In the genomic region with DNA sequence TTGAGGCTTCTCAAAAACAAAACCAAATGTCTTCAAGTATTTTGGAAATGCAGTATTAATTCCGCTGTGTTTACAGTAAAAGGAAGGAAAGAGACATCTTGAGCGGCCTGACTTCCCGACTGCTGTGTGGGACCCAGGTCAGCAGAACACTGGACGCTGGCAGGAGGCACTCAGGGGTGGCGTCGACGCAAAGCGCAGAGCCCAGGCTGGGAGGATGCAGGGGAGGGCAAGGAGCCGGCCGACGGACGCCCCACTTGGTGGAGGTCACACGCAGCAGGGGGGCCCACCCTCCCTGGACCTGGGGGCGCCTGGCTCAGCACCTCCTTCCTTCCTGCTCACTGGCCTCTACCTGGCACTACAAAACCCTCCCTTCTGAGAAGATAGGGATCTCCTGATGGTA, we compare ENCODE assay signal across 18 cellular contexts. TPM values are rescaled to one million over a fixed set of nuclear protein-coding genes. Genes with fewer than 3 reads are reported as not detected.
A peak's percentile ranks its signal among the peaks of the same experiment; 100 is the strongest.
DNase-seq lines count a peak whose midpoint lies in the region; ATAC-seq, FAIRE-seq and TF ChIP-seq lines count a peak whose summit lies in the region.
"Had no signal": no experiment of that assay in that cellular context is flagged by ENCODE, and none has a peak within 500 bp of the region (broad histone marks: within the 10 kb centered on the region; RNA-seq: fewer than 3 reads in every experiment).

No MANE protein-coding gene starts in this region.

- no peak for TF ChIP-seq EP300 in HepG2 (IDR thresholded peaks at IDR 0.05; ENCODE audit: low read depth in 2 of 2, low read length in 2 of 2)
- TF ChIP-seq EP300 in HepG2 (CRISPR knock-in tag; IDR thresholded peaks at IDR 0.05; ENCODE audit: borderline replicate concordance): no peak

- H3K27me3 ChIP-seq in liver (ENCODE audit: control insufficient read depth in 4 of 4, insufficient read depth in 4 of 4, low read length in 3 of 4) (no peaks in the 10 kb centered on the region), HepG2 (ENCODE audit: control insufficient read depth in 1 of 2, insufficient read depth in 2 of 2, low read length in 2 of 2) (no peaks in the 10 kb centered on the region), parathyroid adenoma (ENCODE audit: control insufficient read depth, insufficient read depth, low read length) (no peaks in the 10 kb centered on the region)
- H3K27me3 ChIP-seq: BLaER1 treated with 17β-estradiol and CSF1 and Interleukin-3, amounts not matched to agents 10 nM and 100 nM had no signal

- CTCF ChIA-PET in HepG2 (lab: Yijun Ruan, JAX; ENCODE audit: low intra/inter-chr PET ratio, low total read pairs): no interaction called here

- DNase-seq in HepG2 (ENCODE audit: low spot score) (no peak), SIG-M5 (lab: John Stamatoyannopoulos, UW) (no peak), GM19238 (ENCODE audit: insufficient read length, low spot score) (no peak)
- DNase-seq: CD8-positive, alpha-beta T cell; DMS 273 treated with DMSO at 0.1 percent for 48 hours; DMS53; DND-41; EL; GOT3; H7; HFFc6 had no signal

- no peak for TF ChIP-seq RAD21 in liver (IDR thresholded peaks at IDR 0.05)
- TF ChIP-seq RAD21 in HepG2 (CRISPR knock-in tag; IDR thresholded peaks at IDR 0.05): no peak

- POLR2A ChIA-PET in HepG2 (lab: Yijun Ruan, JAX): no interaction called here

- no TSS peak for BruUV-seq in HepG2 (replicated peaks; lab: Mats Ljungman, UMichigan)

- H3K4me2 ChIP-seq in HepG2 (ENCODE audit: low read depth, low read length): no peak overlapping the region
- no peak overlapping the region for H3K4me2 ChIP-seq in parathyroid adenoma (ENCODE audit: low read length)

- intact Hi-C loops in HepG2 (cut with micrococcal nuclease; ENCODE audit: unreplicated experiment): no loop called here

- H3K79me2 ChIP-seq in HepG2 (ENCODE audit: insufficient read depth, low read length) (peaks cover 2% of the 10 kb centered on the region), parathyroid adenoma (no peaks in the 10 kb centered on the region)

- H3K27ac ChIP-seq in liver (ENCODE audit: low read depth in 1 of 2, low read length in 2 of 2) (peak overlapping the region in 1 of 2 donors; percentile 33), HepG2 (ENCODE audit: extremely low read length, insufficient read depth, low read length) (no peak overlapping the region), parathyroid adenoma (peak overlapping the region; percentile 49)
- H3K27ac ChIP-seq: BLaER1 treated with 17β-estradiol and CSF1 and Interleukin-3, amounts not matched to agents 10 nM and 100 nM had no signal

- H3K4me3 ChIP-seq in liver (ENCODE audit: low read depth in 1 of 3, low read length in 3 of 3) (no peak overlapping the region), HepG2 (replicated peaks in 1 of 3; ENCODE audit: insufficient read depth in 1 of 3, low read depth in 2 of 3, low read length in 3 of 3) (no peak overlapping the region), parathyroid adenoma (ENCODE audit: low read depth, low read length) (no peak overlapping the region)
- H3K4me3 ChIP-seq: BLaER1 treated with 17β-estradiol and CSF1 and Interleukin-3, amounts not matched to agents 10 nM and 100 nM; GM12878 had no signal

- H2AFZ ChIP-seq in HepG2 (ENCODE audit: low read length) (no peak overlapping the region), parathyroid adenoma (no peak overlapping the region)

- no peak for ATAC-seq in HepG2
- ATAC-seq in esophagus mucosa: peak; percentile 28
- ATAC-seq in GM18868 (IDR thresholded peaks at IDR 0.05; ENCODE audit: unreplicated experiment): no peak
- ATAC-seq: CD8-positive, alpha-beta T cell; GM12878; HCT116 had no signal

- H3K36me3 ChIP-seq in liver (ENCODE audit: control insufficient read depth in 4 of 4, insufficient read depth in 3 of 4, low read depth in 1 of 4, low read length in 3 of 4) (peaks cover 14 to 38% (median 25%) of the 10 kb centered on the region in 4 donors), HepG2 (replicated peaks in 1 of 2; ENCODE audit: control insufficient read depth in 1 of 2, insufficient read depth in 2 of 2, low read length in 2 of 2) (peaks cover 27 to 79% of the 10 kb centered on the region in 2 experiments; a peak in 4 of 5 replicates), parathyroid adenoma (ENCODE audit: control insufficient read depth, insufficient read depth, low read length) (no peaks in the 10 kb centered on the region)

- TF ChIP-seq CTCF in liver (IDR thresholded peaks at IDR 0.05; ENCODE audit: low read depth, low read length, missing input control): no peak
- no peak for TF ChIP-seq CTCF in HepG2 (CRISPR knock-in tag; IDR thresholded peaks at IDR 0.05)
- no peak for TF ChIP-seq CTCF in parathyroid adenoma (IDR thresholded peaks at IDR 0.05)

- no peak for TF ChIP-seq POLR2A in HepG2 (IDR thresholded peaks at IDR 0.05; ENCODE audit: insufficient read depth in 1 of 2, low read depth in 2 of 2, low read length in 2 of 2)

- H3K9ac ChIP-seq in liver (ENCODE audit: low read depth in 1 of 2, low read length in 2 of 2) (no peak overlapping the region), HepG2 (ENCODE audit: insufficient read depth, low read depth, low read length) (no peak overlapping the region), parathyroid adenoma (no peak overlapping the region)
- H3K9ac ChIP-seq: BLaER1 treated with 17β-estradiol and CSF1 and Interleukin-3, amounts not matched to agents 10 nM and 100 nM had no signal

- H3K4me1 ChIP-seq in liver (ENCODE audit: control insufficient read depth in 4 of 4, insufficient read depth in 4 of 4, low read length in 3 of 4) (peaks cover 16 to 45% (median 30%) of the 10 kb centered on the region in 4 donors), HepG2 (ENCODE audit: insufficient read depth, low read length) (no peaks in the 10 kb centered on the region), parathyroid adenoma (no peaks in the 10 kb centered on the region)

- peaks cover 1% of the 10 kb centered on the region; the same call in 1 of the 2 replicates for H4K20me1 ChIP-seq in HepG2 (ENCODE audit: insufficient read depth, low read length)

- in situ Hi-C loops in HepG2 (cut with HindIII; ENCODE audit: extremely low pct_ligation_motif_present, low pct_unique_long_range_greater_than_20kb): no loop called here

- FAIRE-seq in HepG2 (lab: Jason Lieb, UNC): no peak
- FAIRE-seq: GM12878 had no signal

- WGBS in liver: 80% methylated on average over 14 of the region's 14 CpGs
- WGBS in HepG2 (ENCODE audit: low lambda C conversion rate): 97% methylated on average over 12 of the region's 14 CpGs

- H3K9me3 ChIP-seq in liver (ENCODE audit: control insufficient read depth in 4 of 4, low read length in 3 of 4): no peaks in the 10 kb centered on the region
- H3K9me3 ChIP-seq in HepG2 (ENCODE audit: low read length): no peaks in the 10 kb centered on the region
- H3K9me3 ChIP-seq in parathyroid adenoma (ENCODE audit: control insufficient read depth, low read length): no peaks in the 10 kb centered on the region
- H3K9me3 ChIP-seq: BLaER1 treated with 17β-estradiol and CSF1 and Interleukin-3, amounts not matched to agents 10 nM and 100 nM had no signal

TF ChIP-seq in liver, 16 proteins besides CTCF, POLR2A, EP300 and RAD21:
- no peak for TF ChIP-seq HNF4A (conservative IDR thresholded peaks at IDR 0.05)
- TF ChIP-seq NR2F2 (IDR thresholded peaks at IDR 0.05): peak; percentile 35
- no peak for TF ChIP-seq YY1 (IDR thresholded peaks at IDR 0.05)

TF ChIP-seq in HepG2, 621 proteins besides CTCF, POLR2A, EP300 and RAD21 (continues in another document):
- TF ChIP-seq CEBPG (CRISPR knock-in tag; IDR thresholded peaks at IDR 0.05) (no peak), POLR2AphosphoS5 (IDR thresholded peaks at IDR 0.05; ENCODE audit: low read depth, low read length) (no peak), ZNF484 (CRISPR knock-in tag; IDR thresholded peaks at IDR 0.05; ENCODE audit: borderline replicate concordance, low read depth) (no peak), PLRG1 (conservative IDR thresholded peaks at IDR 0.05) (no peak), FIP1L1 (IDR thresholded peaks at IDR 0.05; ENCODE audit: borderline replicate concordance, insufficient read depth, low read depth, low read length) (no peak), ZSCAN30 (CRISPR knock-in tag; IDR thresholded peaks at IDR 0.05) (no peak), HDAC2 (CRISPR knock-in tag; IDR thresholded peaks at IDR 0.05) (no peak), ZNF724P (CRISPR knock-in tag; IDR thresholded peaks at IDR 0.05; ENCODE audit: borderline replicate concordance) (no peak)

RNA-seq across cellular contexts. Expression of gene SLC12A7, which starts 19.7 kb away (rescaled TPM):
- 10 to 100 TPM; 27.1 to 64.2 TPM for total RNA-seq in liver
- 10 to 100 TPM; 12.3 to 30.8 TPM for polyA plus RNA-seq in liver
- total RNA-seq in HepG2 (2016; rRNA removed; fragmentation: Illumina TruSeq; extraction: Trizol): 7.4 and 14.0 TPM in 2 replicates
- 9.5 and 12.5 TPM in 2 replicates for total RNA-seq in HepG2 (2016; cell fraction: cytosol; rRNA removed; fragmentation: Illumina TruSeq; extraction: Trizol; ENCODE audit: low read depth)
- total RNA-seq in HepG2 (2016; cell fraction: insoluble cytoplasmic fraction; rRNA removed; fragmentation: Illumina TruSeq; extraction: Trizol): 5.2 and 15.7 TPM in 2 replicates
- total RNA-seq in HepG2 (2016; cell fraction: membrane; rRNA removed; fragmentation: Illumina TruSeq; extraction: Trizol): 6.9 and 7.7 TPM in 2 replicates
- total RNA-seq in HepG2 (2016; cell fraction: nucleus; rRNA removed; fragmentation: Illumina TruSeq; extraction: Trizol): 21.8 and 25.8 TPM in 2 replicates
- polyA plus RNA-seq in HepG2 (2011; rRNA removed): 18.5 and 25.6 TPM in 2 replicates
- 11.8 and 15.1 TPM in 2 replicates for polyA plus RNA-seq in HepG2 (2011; cell fraction: cytosol; rRNA removed)
- 164 and 213 TPM in 2 replicates for polyA plus RNA-seq in HepG2 (2011; cell fraction: nucleus; rRNA removed)
- polyA plus RNA-seq in HepG2 (2012): 28.2 and 30.9 TPM in 2 replicates
- 1.4 and 1.6 TPM in 2 replicates for polyA plus RNA-seq in HepG2 (2016; cell fraction: cytosol; fragmentation: Illumina TruSeq; extraction: Trizol; ENCODE audit: low read depth)
- polyA plus RNA-seq in HepG2 (2016; cell fraction: insoluble cytoplasmic fraction; fragmentation: Illumina TruSeq; extraction: Trizol; ENCODE audit: low read depth): 6.3 and 7.6 TPM in 2 replicates
- 3.2 and 3.7 TPM in 2 replicates for polyA plus RNA-seq in HepG2 (2016; cell fraction: membrane; fragmentation: Illumina TruSeq; extraction: Trizol; ENCODE audit: low read depth)
- polyA plus RNA-seq in HepG2 (2016; cell fraction: nucleus; fragmentation: Illumina TruSeq; extraction: Trizol; ENCODE audit: insufficient read depth, low read depth): 88.5 and 93.5 TPM in 2 replicates
- polyA minus RNA-seq in HepG2 (2011; rRNA and poly(A)+ RNA removed; ENCODE audit: low replicate concordance): 6.3 and 47.1 TPM in 2 replicates
- polyA minus RNA-seq in HepG2 (2011; cell fraction: cytosol; rRNA and poly(A)+ RNA removed): 14.7 and 16.2 TPM in 2 replicates
- 40.3 and 44.4 TPM in 2 replicates for polyA minus RNA-seq in HepG2 (2011; cell fraction: nucleus; rRNA and poly(A)+ RNA removed)
- total RNA-seq in esophagus mucosa: 3.0 TPM
